17 cellular contexts compared by ENCODE assay signal in genomic region chr1:29584362-29584761, GRCh38.
DNase-seq lines count a peak whose midpoint lies in the region; FAIRE-seq and TF ChIP-seq lines count a peak whose summit lies in the region.
"Had no signal": no experiment of that assay in that cellular context is flagged by ENCODE, and none has a peak within 500 bp of the region (broad histone marks: within the 10 kb centered on the region; RNA-seq: fewer than 3 reads in every experiment).

No MANE protein-coding gene starts in this region.

- H3K27me3 ChIP-seq in bronchial epithelial cell (ENCODE audit: control insufficient read depth, insufficient read depth, low read length) (no peaks in the 10 kb centered on the region), esophagus muscularis mucosa (peaks cover 0 to 50% (median 0%) of the 10 kb centered on the region in 4 donors)

- no peaks in the 10 kb centered on the region for H3K4me1 ChIP-seq in esophagus muscularis mucosa

- no peaks in the 10 kb centered on the region for H3K27me3 Mint-ChIP-seq in osteocyte (ENCODE audit: unreplicated experiment)

- CTCF ChIA-PET in RWPE1 (lab: Yijun Ruan, JAX) = interaction anchor here (0.7 kb wide), 1 partner anchor 554 kb away, joined by 4 read pairs; no protein-coding TSS in a partner anchor

- no peaks in the 10 kb centered on the region for H3K4me1 Mint-ChIP-seq in osteocyte (ENCODE audit: unreplicated experiment)
- H3K4me1 Mint-ChIP-seq: B cell, GM23338 had no signal

- H3K9me3 Mint-ChIP-seq in osteocyte (ENCODE audit: unreplicated experiment) = peaks cover 4% of the 10 kb centered on the region
- H3K9me3 Mint-ChIP-seq: CD4-positive, alpha-beta T cell had no signal

- H3K4me3 ChIP-seq in bronchial epithelial cell (ENCODE audit: low read depth, low read length) (no peak overlapping the region), esophagus muscularis mucosa (no peak overlapping the region)
- H3K4me3 ChIP-seq: GM23338 had no signal

- POLR2A ChIA-PET in RWPE1 (lab: Yijun Ruan, JAX; ENCODE audit: low non-redundant PET) = no interaction called here

- H3K36me3 ChIP-seq in bronchial epithelial cell (ENCODE audit: control insufficient read depth, insufficient read depth, low read length) = no peaks in the 10 kb centered on the region
- no peaks in the 10 kb centered on the region for H3K36me3 ChIP-seq in esophagus muscularis mucosa

- no peaks in the 10 kb centered on the region for H3K9me3 ChIP-seq in esophagus muscularis mucosa

- FAIRE-seq in bronchial epithelial cell (lab: Jason Lieb, UNC) = peak; percentile 81
- FAIRE-seq: GM12891 had no signal

- no peaks in the 10 kb centered on the region for H3K36me3 Mint-ChIP-seq in osteocyte (ENCODE audit: unreplicated experiment)

- no peak overlapping the region for H3K4me3 Mint-ChIP-seq in osteocyte (ENCODE audit: unreplicated experiment)
- H3K4me3 Mint-ChIP-seq: B cell; CD4-positive, alpha-beta T cell; GM23338 had no signal

- intact Hi-C loops in esophagus muscularis mucosa (cut with DNase I) = no loop called here

- DNase-seq in RWPE1 (ENCODE audit: low spot score) (no peak), bronchial epithelial cell (ENCODE audit: low read depth) (no peak), islet precursor cell (peak; percentile 18), osteocyte (ENCODE audit: extremely low spot score, unreplicated experiment) (peak; percentile 27), NCI-H2081 (lab: John Stamatoyannopoulos, UW) (no peak), esophagus muscularis mucosa (ENCODE audit: extremely low spot score) (no peak), AML-193 (lab: John Stamatoyannopoulos, UW) (no peak)
- DNase-seq: ACHN; C1 segment of cervical spinal cord; Calu3; CD4-positive, alpha-beta T cell; DMS 273 treated with DMSO at 0.1 percent for 48 hours; DMS79; H7 had no signal

- TF ChIP-seq POLR2A in esophagus muscularis mucosa (IDR thresholded peaks at IDR 0.05; ENCODE audit: low read depth) = no peak

- TF ChIP-seq CTCF in RWPE1 (conservative IDR thresholded peaks at IDR 0.05; ENCODE audit: low read depth) (no peak), bronchial epithelial cell (IDR thresholded peaks at IDR 0.05; ENCODE audit: insufficient read depth, low read length, severe bottlenecking) (no peak), osteocyte (IDR thresholded peaks at IDR 0.05) (no peak), esophagus muscularis mucosa (IDR thresholded peaks at IDR 0.05) (no peak)

- H3K27ac Mint-ChIP-seq in osteocyte (ENCODE audit: unreplicated experiment) = no peak overlapping the region
- H3K27ac Mint-ChIP-seq: B cell; CD4-positive, alpha-beta T cell; GM23338 had no signal

- 61% methylated on average over 3 of the region's 3 CpGs for WGBS in esophagus muscularis mucosa

- peak overlapping the region; percentile 59 for H3K27ac ChIP-seq in RWPE1
- no peak overlapping the region for H3K27ac ChIP-seq in esophagus muscularis mucosa (replicated peaks in 1 of 4)

- no peak for TF ChIP-seq EP300 in esophagus muscularis mucosa (IDR thresholded peaks at IDR 0.05)

Comparison
In these comparisons a context has a peak if more than half of its experiments do, and no peak if none do; other contexts are left out.
1. DNase-seq: peak in islet precursor cell (single experiment) and osteocyte (single experiment); none in RWPE1 (single experiment), bronchial epithelial cell (single experiment), NCI-H2081 (0 of 2), esophagus muscularis mucosa (single experiment) and AML-193 (0 of 2).